ENCODE assay signal across 20 cellular contexts in genomic region chr12:113846883-113847282, GRCh38.
A peak's percentile ranks its signal among the peaks of the same experiment; 100 is the strongest.
DNase-seq lines count a peak whose midpoint lies in the region; ATAC-seq and TF ChIP-seq lines count a peak whose summit lies in the region.
"Had no signal": no experiment of that assay in that cellular context is flagged by ENCODE, and none has a peak within 500 bp of the region (broad histone marks: within the 10 kb centered on the region; RNA-seq: fewer than 3 reads in every experiment).

No MANE protein-coding gene starts in this region.

- H3K23ac ChIP-seq in mesenchymal stem cell (ENCODE audit: low read length in 2 of 2): no peak overlapping the region

- H3K14ac ChIP-seq in mesenchymal stem cell (ENCODE audit: low read length in 2 of 2): no peak overlapping the region

- H3K4me3 ChIP-seq in BLaER1 treated with 17β-estradiol and CSF1 and Interleukin-3, amounts not matched to agents 10 nM and 100 nM: no peak overlapping the region; a peak in 1 of 20 replicates
- no peak overlapping the region for H3K4me3 ChIP-seq in mesenchymal stem cell (ENCODE audit: insufficient read depth in 1 of 2, low read depth in 1 of 2, low read length in 2 of 2)
- no peak overlapping the region for H3K4me3 ChIP-seq in thyroid gland (replicated peaks in 1 of 3)
- H3K4me3 ChIP-seq: GM23338, Peyer's patch had no signal

- no peak for ATAC-seq in GM19023 (IDR thresholded peaks at IDR 0.05; ENCODE audit: unreplicated experiment)
- ATAC-seq: GM23338 had no signal

- peak overlapping the region in 9 of 11 experiments; percentile 30 to 76 (median 68); a peak in 15 of 22 replicates for H3K9ac ChIP-seq in BLaER1 treated with 17β-estradiol and CSF1 and Interleukin-3, amounts not matched to agents 10 nM and 100 nM
- H3K9ac ChIP-seq in mesenchymal stem cell (ENCODE audit: low read length): no peak overlapping the region

- peak; percentile 80 for DNase-seq in MV-4-11 (lab: John Stamatoyannopoulos, UW)
- peak; percentile 12 for DNase-seq in SKM-1 (lab: John Stamatoyannopoulos, UW; ENCODE audit: unreplicated experiment)
- peak; percentile 47 for DNase-seq in mesenchymal stem cell
- DNase-seq in NAMALWA (ENCODE audit: low spot score): no peak
- DNase-seq in thyroid gland: no peak
- no peak for DNase-seq in dedifferentiated amniotic fluid mesenchymal stem cell (ENCODE audit: extremely low spot score)
- DNase-seq: CD4-positive, alpha-beta T cell; H9; KBM-7; MM.1S; NCI-H446; NCI-H524 treated with DMSO at 0.1 percent for 48 hours; NCI-H82; NK-92 treated with Interleukin-12 subunit alpha and Interleukin-12 subunit beta, amount 100 ng/mL, for 24 hours; Peyer's patch; SHP77 treated with DMSO at 0.1 percent for 48 hours; SW 1271 had no signal

- no peak overlapping the region for H2BK15ac ChIP-seq in mesenchymal stem cell (ENCODE audit: low read depth, poor library complexity, severe bottlenecking)

- 83% methylated on average over 8 of the region's 8 CpGs for WGBS in mesenchymal stem cell
- 90 to 96% methylated on average over 8 of the region's 8 CpGs for WGBS in thyroid gland, 2 donors

- H2BK120ac ChIP-seq in mesenchymal stem cell (ENCODE audit: low read depth, low read length): no peak overlapping the region

- H3K36me3 ChIP-seq in BLaER1 treated with 17β-estradiol and CSF1 and Interleukin-3, amounts not matched to agents 10 nM and 100 nM: peaks cover 0 to 52% (median 30%) of the 10 kb centered on the region in 11 experiments; a peak in 20 of 22 replicates
- H3K36me3 ChIP-seq in mesenchymal stem cell (ENCODE audit: control insufficient read depth in 1 of 2, insufficient read depth in 2 of 2, low read depth in 1 of 2, low read length in 2 of 2) (peaks cover 24 to 47% of the 10 kb centered on the region in 2 experiments), thyroid gland (peaks cover 0 to 3% of the 10 kb centered on the region in 2 donors)

- H3K27ac ChIP-seq in BLaER1 treated with 17β-estradiol and CSF1 and Interleukin-3, amounts not matched to agents 10 nM and 100 nM: peak overlapping the region in 9 of 11 experiments; percentile 44 to 90 (median 80); a peak in 18 of 22 replicates
- H3K27ac ChIP-seq in mesenchymal stem cell (ENCODE audit: low read length, poor library complexity, severe bottlenecking) (no peak overlapping the region), thyroid gland (no peak overlapping the region)
- H3K27ac ChIP-seq: Peyer's patch had no signal

- no peak for TF ChIP-seq POLR2A in thyroid gland (IDR thresholded peaks at IDR 0.05)

- no peaks in the 10 kb centered on the region for H3K9me3 ChIP-seq in BLaER1 treated with 17β-estradiol and CSF1 and Interleukin-3, amounts not matched to agents 10 nM and 100 nM (replicated peaks in 1 of 11)
- no peaks in the 10 kb centered on the region for H3K9me3 ChIP-seq in mesenchymal stem cell (ENCODE audit: control insufficient read depth, low read length)
- H3K9me3 ChIP-seq in thyroid gland: no peaks in the 10 kb centered on the region
- H3K9me3 ChIP-seq: Peyer's patch had no signal

- no peak overlapping the region for H2AK5ac ChIP-seq in mesenchymal stem cell (ENCODE audit: low read length, severe bottlenecking)

- H4K20me1 ChIP-seq in BLaER1 treated with 17β-estradiol and CSF1 and Interleukin-3, amounts not matched to agents 10 nM and 100 nM: peaks cover 0 to 44% (median 0%) of the 10 kb centered on the region in 11 experiments; a peak in 3 of 22 replicates

- no peak overlapping the region for H3K4ac ChIP-seq in mesenchymal stem cell (ENCODE audit: low read depth in 1 of 2, low read length in 2 of 2)

- TF ChIP-seq CTCF in thyroid gland (IDR thresholded peaks at IDR 0.05): no peak

- peaks cover 18 to 78% (median 73%) of the 10 kb centered on the region in 10 experiments for H3K4me1 ChIP-seq in BLaER1 treated with 17β-estradiol and CSF1 and Interleukin-3, amounts not matched to agents 10 nM and 100 nM
- H3K4me1 ChIP-seq in mesenchymal stem cell (ENCODE audit: control insufficient read depth, insufficient read depth, low read depth, low read length) (peaks cover 23% of the 10 kb centered on the region), thyroid gland (no peaks in the 10 kb centered on the region)
- H3K4me1 ChIP-seq: Peyer's patch had no signal

- no peak overlapping the region for H2AFZ ChIP-seq in mesenchymal stem cell (ENCODE audit: low read depth, low read length)
- H2AFZ ChIP-seq: GM23338 had no signal

- no peaks in the 10 kb centered on the region for H3K79me1 ChIP-seq in mesenchymal stem cell (replicated peaks; ENCODE audit: low read length, poor library complexity, severe bottlenecking)

- intact Hi-C loops in thyroid gland (cut with DNase I): no loop called here

- H2BK12ac ChIP-seq in mesenchymal stem cell (ENCODE audit: low read length in 2 of 2): no peak overlapping the region

- no peak overlapping the region for H4K91ac ChIP-seq in mesenchymal stem cell (ENCODE audit: low read length)

- no peaks in the 10 kb centered on the region for H3K27me3 ChIP-seq in BLaER1 treated with 17β-estradiol and CSF1 and Interleukin-3, amounts not matched to agents 10 nM and 100 nM
- H3K27me3 ChIP-seq in mesenchymal stem cell (ENCODE audit: control insufficient read depth in 1 of 2, insufficient read depth in 1 of 2, low read length in 2 of 2) (no peaks in the 10 kb centered on the region), thyroid gland (no peaks in the 10 kb centered on the region)
- H3K27me3 ChIP-seq: Peyer's patch had no signal

- H3K18ac ChIP-seq in mesenchymal stem cell (ENCODE audit: low read depth in 1 of 2, low read length in 2 of 2): no peak overlapping the region

- H4K8ac ChIP-seq in mesenchymal stem cell (ENCODE audit: low read length): no peak overlapping the region

- H2BK5ac ChIP-seq in mesenchymal stem cell (ENCODE audit: low read depth, low read length, poor library complexity, severe bottlenecking): no peak overlapping the region

- peak overlapping the region; percentile 16 to 94 (median 80) for H3K4me2 ChIP-seq in BLaER1 treated with 17β-estradiol and CSF1 and Interleukin-3, amounts not matched to agents 10 nM and 100 nM
- no peak overlapping the region for H3K4me2 ChIP-seq in mesenchymal stem cell (ENCODE audit: low read length, poor library complexity, severe bottlenecking)
- H3K4me2 ChIP-seq: GM23338 had no signal

Comparison
In these comparisons a context has a peak if more than half of its experiments do, and no peak if none do; other contexts are left out.
1. H3K27ac ChIP-seq: peak in BLaER1 treated with 17β-estradiol and CSF1 and Interleukin-3, amounts not matched to agents 10 nM and 100 nM (9 of 11); none in mesenchymal stem cell (single experiment) and thyroid gland (0 of 3).
2. DNase-seq: peak in MV-4-11 (single experiment), SKM-1 (single experiment) and mesenchymal stem cell (single experiment); none in NAMALWA (single experiment), thyroid gland (0 of 2) and dedifferentiated amniotic fluid mesenchymal stem cell (single experiment).